ENCODE assay signal across 8 cellular contexts in the genomic region with DNA sequence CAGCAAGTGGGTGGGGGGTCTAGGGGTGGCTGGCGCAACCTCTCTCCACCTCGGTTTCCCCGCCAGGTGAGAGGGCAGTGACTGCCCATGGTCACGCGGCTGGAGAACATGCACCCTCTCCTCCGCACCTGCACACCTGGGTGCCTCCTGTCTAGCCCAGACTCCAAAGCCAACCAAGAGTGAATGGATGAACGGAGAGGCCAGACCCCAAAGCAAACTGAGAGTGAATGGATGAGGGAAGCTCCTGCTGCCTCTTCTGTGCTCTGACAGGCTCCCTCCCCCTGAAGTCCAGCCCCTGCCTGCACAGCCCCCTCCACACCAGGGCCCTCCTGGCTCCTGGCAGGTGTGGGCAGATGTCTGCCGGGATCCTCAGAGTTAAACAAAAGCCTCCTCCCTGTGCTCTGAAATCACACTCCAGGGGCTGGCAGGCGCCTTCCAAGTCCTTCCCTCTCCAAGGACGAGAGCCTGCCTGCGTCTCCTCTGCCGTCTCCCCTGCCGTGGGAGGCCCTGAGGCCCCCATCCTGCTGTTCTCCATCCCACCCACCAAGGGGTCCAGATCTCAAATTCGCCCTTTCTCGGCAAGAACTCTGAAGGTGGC. TPM values are rescaled to one million over a fixed set of nuclear protein-coding genes. Genes with fewer than 3 reads are reported as not detected.
DNase-seq lines count a peak whose midpoint lies in the region; ATAC-seq and TF ChIP-seq lines count a peak whose summit lies in the region.

No MANE protein-coding gene starts in this region.

- no peaks in the 10 kb centered on the region for H3K9me3 ChIP-seq in CD8-positive, alpha-beta T cell (ENCODE audit: low read length)
- H3K9me3 ChIP-seq in neutrophil, result no peaks in the 10 kb centered on the region

- no peak overlapping the region for H3K27ac ChIP-seq in CD8-positive, alpha-beta T cell (ENCODE audit: low read depth, low read length)
- H3K27ac ChIP-seq in dorsolateral prefrontal cortex (peak overlapping the region in 57 of 59 donors; percentile 4 to 92 (median 80)), neutrophil (peak overlapping the region; percentile 98)

- H3K4me1 Mint-ChIP-seq in CD8-positive, alpha-beta T cell (ENCODE audit: low read depth), result peaks cover 29% of the 10 kb centered on the region

- ATAC-seq in CD8-positive, alpha-beta T cell, result no peak

- POLR2A ChIA-PET in CD8-positive, alpha-beta T cell (lab: Charles Lee), result no interaction called here

- intact Hi-C loops in CD8-positive, alpha-beta T cell (cut with DNase I, micrococcal nuclease), result no loop called here
- intact Hi-C loops in dorsolateral prefrontal cortex (cut with DNase I), result loop anchor here in 1 of 2 donors (5.0 kb wide), 1 partner anchor 60 kb away; no protein-coding TSS in a partner anchor

- H3K27me3 ChIP-seq in CD8-positive, alpha-beta T cell (ENCODE audit: insufficient read depth, low read length), result no peaks in the 10 kb centered on the region
- H3K27me3 ChIP-seq in dorsolateral prefrontal cortex (no peaks in the 10 kb centered on the region), neutrophil (no peaks in the 10 kb centered on the region)

- DNase-seq in CD8-positive, alpha-beta T cell, result peak in 1 of 7 experiments; percentile 14
- DNase-seq in NCI-H526 treated with DMSO at 0.1 percent for 48 hours (lab: John Stamatoyannopoulos, UW), result peak; percentile 33
- DNase-seq in dorsolateral prefrontal cortex, result no peak
- no peak for DNase-seq in SK-N-DZ (ENCODE audit: low spot score)
- DNase-seq in stimulated activated CD4-positive, alpha-beta T cell treated with anti-CD3 and anti-CD28 coated beads, Interleukin-2, amount 100 ng/mL, for 48 hours, result no peak
- DNase-seq in activated CD8-positive, alpha-beta memory T cell treated with anti-CD3 and anti-CD28 coated beads for 24 hours, result no peak
- DNase-seq in UCSD-AML1 (lab: John Stamatoyannopoulos, UW; ENCODE audit: unreplicated experiment), result no peak

- peaks cover 23% of the 10 kb centered on the region for H3K4me1 ChIP-seq in CD8-positive, alpha-beta T cell (ENCODE audit: insufficient read depth, low read length)
- peaks cover 27 to 30% of the 10 kb centered on the region in 2 experiments for H3K4me1 ChIP-seq in neutrophil (ENCODE audit: control insufficient read depth in 1 of 2, insufficient read depth in 1 of 2, low read depth in 1 of 2, low read length in 1 of 2)

- peaks cover 17% of the 10 kb centered on the region for H3K36me3 Mint-ChIP-seq in CD8-positive, alpha-beta T cell

- no peaks in the 10 kb centered on the region for H3K27me3 Mint-ChIP-seq in CD8-positive, alpha-beta T cell (ENCODE audit: low read depth)

- TF ChIP-seq CTCF in CD8-positive, alpha-beta T cell (IDR thresholded peaks at IDR 0.05), result no peak
- TF ChIP-seq CTCF in dorsolateral prefrontal cortex (IDR thresholded peaks at IDR 0.05 in 54 of 56, conservative IDR thresholded peaks at IDR 0.05 in 2 of 56; ENCODE audit: low read depth in 1 of 56, partially characterized antibody in 56 of 56) (no peak), neutrophil (IDR thresholded peaks at IDR 0.05) (no peak)

- no peaks in the 10 kb centered on the region for H3K9me3 Mint-ChIP-seq in CD8-positive, alpha-beta T cell

- no peak overlapping the region for H3K4me3 ChIP-seq in CD8-positive, alpha-beta T cell (ENCODE audit: low read depth, low read length)
- H3K4me3 ChIP-seq in dorsolateral prefrontal cortex (peak overlapping the region in 51 of 59 donors; percentile 13 to 96 (median 78)), neutrophil (ENCODE audit: low read depth in 1 of 2, low read length in 1 of 2) (peak overlapping the region; percentile 90 to 92)

- no peaks in the 10 kb centered on the region for H3K36me3 ChIP-seq in CD8-positive, alpha-beta T cell (ENCODE audit: insufficient read depth, low read length)
- peaks cover 38% of the 10 kb centered on the region for H3K36me3 ChIP-seq in neutrophil

- peak overlapping the region; percentile 89 for H3K4me3 Mint-ChIP-seq in CD8-positive, alpha-beta T cell

- CTCF ChIA-PET in CD8-positive, alpha-beta T cell (lab: Charles Lee), result no interaction called here

- peak overlapping the region; percentile 66 for H3K27ac Mint-ChIP-seq in CD8-positive, alpha-beta T cell

RNA-seq across cellular contexts. Expression of a gene that starts 2.2 kb away (rescaled TPM):
- 100 to 1,000 TPM; 123 to 134 TPM for total RNA-seq in CD8-positive, alpha-beta T cell
- total RNA-seq in dorsolateral prefrontal cortex, result 10 to 100 TPM; 10.1 to 52.7 (median 22.7) TPM
- polyA plus RNA-seq in SK-N-DZ (2014; cell fraction: cytosol; rRNA removed), result 13.2 and 16.1 TPM in 2 replicates
- polyA plus RNA-seq in SK-N-DZ (2014; cell fraction: nucleus; rRNA removed), result 48.3 and 48.4 TPM in 2 replicates

RNA-seq across cellular contexts. Expression of a gene that starts 33.7 kb away (rescaled TPM):
- 10 to 100 TPM; 38.0 to 43.4 TPM for total RNA-seq in CD8-positive, alpha-beta T cell
- 10 to 100 TPM; 40.6 to 90.6 (median 56.3) TPM for total RNA-seq in dorsolateral prefrontal cortex
- 50.7 and 52.4 TPM in 2 replicates for polyA plus RNA-seq in SK-N-DZ (2014; cell fraction: cytosol; rRNA removed)
- 166 and 188 TPM in 2 replicates for polyA plus RNA-seq in SK-N-DZ (2014; cell fraction: nucleus; rRNA removed)
